ENCODE assay signal across 18 cellular contexts in genomic region chr1:72394457-72394856, GRCh38.
"Had no signal": no experiment of that assay in that cellular context is flagged by ENCODE, and none has a peak within 500 bp of the region (broad histone marks: within the 10 kb centered on the region; RNA-seq: fewer than 3 reads in every experiment).

No MANE protein-coding gene starts in this region.

- H3K4me3 ChIP-seq: esophagus squamous epithelium, lung, ovary, psoas muscle, sigmoid colon, thoracic aorta, tibial nerve, upper lobe of left lung had no signal

- DNase-seq: cortex of kidney; effector memory CD8-positive, alpha-beta T cell; erythroblast; esophagus squamous epithelium; head of caudate nucleus; naive B cell; ovary; posterior cingulate gyrus; psoas muscle; right cardiac atrium; sigmoid colon; stimulated activated CD4-positive, alpha-beta T cell treated with anti-CD3 and anti-CD28 coated beads, Interleukin-4, amount 100 ng/mL, for 4 hours; stimulated activated naive CD8-positive, alpha-beta T cell treated with anti-CD3 and anti-CD28 coated beads, Interleukin-15, Interleukin-2, amounts not matched to agents 100 U/mL and 50 U/mL, for 24 hours; substantia nigra; upper lobe of left lung had no signal

- H3K27me3 ChIP-seq: esophagus squamous epithelium, ovary, sigmoid colon, tibial nerve, upper lobe of left lung had no signal

- H3K36me3 ChIP-seq: esophagus squamous epithelium, ovary, sigmoid colon, thoracic aorta, tibial nerve, upper lobe of left lung had no signal

- H3K27ac ChIP-seq: esophagus squamous epithelium, ovary, psoas muscle, sigmoid colon, thoracic aorta, tibial nerve, upper lobe of left lung had no signal

- H3K9me3 ChIP-seq: esophagus squamous epithelium, ovary, psoas muscle, sigmoid colon, thoracic aorta, upper lobe of left lung had no signal

- H3K4me1 ChIP-seq: esophagus squamous epithelium, psoas muscle, upper lobe of left lung had no signal
